ENCODE assay signal across 11 cellular contexts in genomic region chr7:4144801-4145470, GRCh38.
A peak's percentile ranks its signal among the peaks of the same experiment; 100 is the strongest.
DNase-seq lines count a peak whose midpoint lies in the region; TF ChIP-seq lines count a peak whose summit lies in the region.
"Had no signal": no experiment of that assay in that cellular context is flagged by ENCODE, and none has a peak within 500 bp of the region (broad histone marks: within the 10 kb centered on the region; RNA-seq: fewer than 3 reads in every experiment).

No MANE protein-coding gene starts in this region.

- H3K27ac ChIP-seq in esophagus muscularis mucosa (replicated peaks in 1 of 4) (no peak overlapping the region), mesodermal cell (ENCODE audit: low read depth, low read length, severe bottlenecking) (peak overlapping the region; percentile 33)
- H3K27ac ChIP-seq: PC-9 had no signal

- no peak for TF ChIP-seq EP300 in esophagus muscularis mucosa (IDR thresholded peaks at IDR 0.05)

- peaks cover 22% of the 10 kb centered on the region for H3K27me3 Mint-ChIP-seq in activated T-cell treated with anti-CD3 and anti-CD28 coated beads, Interleukin-2, amount 50 U/mL, for 24 hours
- peaks cover 4% of the 10 kb centered on the region for H3K27me3 Mint-ChIP-seq in type B pancreatic cell

- peak overlapping the region; percentile 6 for H3K4me3 Mint-ChIP-seq in activated T-cell treated with anti-CD3 and anti-CD28 coated beads, Interleukin-2, amount 50 U/mL, for 24 hours
- peak overlapping the region; percentile 82 for H3K4me3 Mint-ChIP-seq in type B pancreatic cell
- H3K4me3 Mint-ChIP-seq: activated CD4-positive, alpha-beta memory T cell treated with anti-CD3 and anti-CD28 coated beads for 36 hours had no signal

- H3K4me1 ChIP-seq in esophagus muscularis mucosa (peaks cover 0 to 20% (median 17%) of the 10 kb centered on the region in 4 donors), mesodermal cell (ENCODE audit: control insufficient read depth, insufficient read depth, low read length, poor library complexity, severe bottlenecking) (no peaks in the 10 kb centered on the region)

- no peaks in the 10 kb centered on the region for H3K9me3 Mint-ChIP-seq in activated T-cell treated with anti-CD3 and anti-CD28 coated beads, Interleukin-2, amount 50 U/mL, for 24 hours
- no peaks in the 10 kb centered on the region for H3K9me3 Mint-ChIP-seq in type B pancreatic cell
- H3K9me3 Mint-ChIP-seq: activated CD4-positive, alpha-beta memory T cell treated with anti-CD3 and anti-CD28 coated beads for 36 hours had no signal

- intact Hi-C loops in esophagus muscularis mucosa (cut with DNase I), result no loop called here

- peaks cover 3% of the 10 kb centered on the region for H3K4me1 Mint-ChIP-seq in activated T-cell treated with anti-CD3 and anti-CD28 coated beads, Interleukin-2, amount 50 U/mL, for 24 hours (ENCODE audit: low read depth)
- H3K4me1 Mint-ChIP-seq in type B pancreatic cell (ENCODE audit: unreplicated experiment), result peaks cover 30% of the 10 kb centered on the region

- TF ChIP-seq CTCF in esophagus muscularis mucosa (IDR thresholded peaks at IDR 0.05) (no peak), type B pancreatic cell (conservative IDR thresholded peaks at IDR 0.05) (peak; percentile 16)

- WGBS in esophagus muscularis mucosa, result 4% methylated on average over 11 of the region's 26 CpGs
- WGBS in mesodermal cell (ENCODE audit: insufficient coverage in 2 of 2), 2 experiments, result 32 to 38% methylated on average over 21 to 26 of the region's 26 CpGs

- DNase-seq in activated T-cell treated with anti-CD3 and anti-CD28 coated beads, Interleukin-2, amount 50 U/mL, for 24 hours, result no peak
- no peak for DNase-seq in activated T-cell treated with anti-CD3 and anti-CD28 coated beads, Interleukin-2, amount 50 U/mL, for 1 hour
- DNase-seq in esophagus muscularis mucosa (ENCODE audit: extremely low spot score), result no peak
- peak; percentile 81 for DNase-seq in type B pancreatic cell (ENCODE audit: extremely low spot score, unreplicated experiment)
- DNase-seq in NCI-H146 (lab: John Stamatoyannopoulos, UW), result no peak
- no peak for DNase-seq in NCI-H1694 treated with DMSO at 0.1 percent for 48 hours (lab: John Stamatoyannopoulos, UW)
- DNase-seq in NK-92 (lab: John Stamatoyannopoulos, UW; ENCODE audit: unreplicated experiment), result no peak
- DNase-seq: activated CD4-positive, alpha-beta memory T cell treated with anti-CD3 and anti-CD28 coated beads for 36 hours; effector CD8-positive, alpha-beta T cell; PC-9 had no signal

- no peaks in the 10 kb centered on the region for H3K36me3 Mint-ChIP-seq in activated T-cell treated with anti-CD3 and anti-CD28 coated beads, Interleukin-2, amount 50 U/mL, for 24 hours (ENCODE audit: low read depth)
- no peaks in the 10 kb centered on the region for H3K36me3 Mint-ChIP-seq in type B pancreatic cell
- H3K36me3 Mint-ChIP-seq: activated CD4-positive, alpha-beta memory T cell treated with anti-CD3 and anti-CD28 coated beads for 36 hours had no signal

- H3K4me3 ChIP-seq in esophagus muscularis mucosa (peak overlapping the region; percentile 16 to 42 (median 29)), mesodermal cell (ENCODE audit: extremely low read depth, insufficient read depth, low read length, poor library complexity, severe bottlenecking) (no peak overlapping the region)
- H3K4me3 ChIP-seq: PC-9 had no signal

- peaks cover 0 to 5% (median 0%) of the 10 kb centered on the region in 4 donors for H3K36me3 ChIP-seq in esophagus muscularis mucosa
- no peaks in the 10 kb centered on the region for H3K36me3 ChIP-seq in mesodermal cell (ENCODE audit: control insufficient read depth, insufficient read depth, low read length)

- no peak for TF ChIP-seq POLR2A in esophagus muscularis mucosa (IDR thresholded peaks at IDR 0.05; ENCODE audit: low read depth)

- no peaks in the 10 kb centered on the region for H3K9me3 ChIP-seq in esophagus muscularis mucosa
- no peaks in the 10 kb centered on the region for H3K9me3 ChIP-seq in mesodermal cell (ENCODE audit: control insufficient read depth, low read length)

- peaks cover 0 to 36% (median 3%) of the 10 kb centered on the region in 4 donors for H3K27me3 ChIP-seq in esophagus muscularis mucosa

- no peak overlapping the region for H3K27ac Mint-ChIP-seq in activated T-cell treated with anti-CD3 and anti-CD28 coated beads, Interleukin-2, amount 50 U/mL, for 24 hours
- H3K27ac Mint-ChIP-seq in type B pancreatic cell, result peak overlapping the region; percentile 76
- H3K27ac Mint-ChIP-seq: activated CD4-positive, alpha-beta memory T cell treated with anti-CD3 and anti-CD28 coated beads for 36 hours had no signal
